ENCODE assay signal across 1 cellular context in genomic region chr12:64404470-64405446, GRCh38.
A peak's percentile ranks its signal among the peaks of the same experiment; 100 is the strongest.
TF ChIP-seq lines count a peak whose summit lies in the region.

No MANE protein-coding gene starts in this region.

TF ChIP-seq in HepG2, 621 proteins besides CTCF, POLR2A, EP300 and RAD21 (continued from another document and continues in another):
- TF ChIP-seq HNF1A (IDR thresholded peaks at IDR 0.05; ENCODE audit: low read depth): no peak
- TF ChIP-seq HNF1A (CRISPR knock-in tag; IDR thresholded peaks at IDR 0.05; ENCODE audit: borderline replicate concordance): no peak
- no peak for TF ChIP-seq KLF11 (CRISPR knock-in tag; IDR thresholded peaks at IDR 0.05)
- peak; percentile 52; the same call in 1 of the 2 replicates for TF ChIP-seq KDM5A (IDR thresholded peaks at IDR 0.05; ENCODE audit: borderline replicate concordance, low read length)
- no peak for TF ChIP-seq GLMP (CRISPR knock-in tag; IDR thresholded peaks at IDR 0.05; ENCODE audit: borderline replicate concordance)
- TF ChIP-seq ZUFSP (CRISPR knock-in tag; IDR thresholded peaks at IDR 0.05; ENCODE audit: borderline replicate concordance): no peak
- TF ChIP-seq KLF16 (CRISPR knock-in tag; IDR thresholded peaks at IDR 0.05): peak in 1 of 2 experiments; percentile 53; a peak in 1 of 4 replicates
- no peak for TF ChIP-seq HBP1 (CRISPR knock-in tag; IDR thresholded peaks at IDR 0.05; ENCODE audit: low read depth)
- TF ChIP-seq ZNF101 (CRISPR knock-in tag; IDR thresholded peaks at IDR 0.05; ENCODE audit: borderline replicate concordance, low read depth): 0 out of 2 replicates have a peak, but pooled peaks have one; percentile 22
- peak; percentile 26; the same call in 1 of the 2 replicates for TF ChIP-seq ELF3 (CRISPR knock-in tag; IDR thresholded peaks at IDR 0.05)
- no peak for TF ChIP-seq SP1 (IDR thresholded peaks at IDR 0.05)
- no peak for TF ChIP-seq SP1 (CRISPR knock-in tag; IDR thresholded peaks at IDR 0.05)
- peak; percentile 63; the same call in 1 of the 2 replicates for TF ChIP-seq MAZ (IDR thresholded peaks at IDR 0.05; ENCODE audit: borderline replicate concordance, low read depth, low read length)
- TF ChIP-seq MAZ (CRISPR knock-in tag; IDR thresholded peaks at IDR 0.05; ENCODE audit: low read depth): peak; percentile 63; the same call in 1 of the 2 replicates
- peak; percentile 38; the same call in 1 of the 2 replicates for TF ChIP-seq HMGXB3 (CRISPR knock-in tag; IDR thresholded peaks at IDR 0.05; ENCODE audit: borderline replicate concordance)
- 0 out of 2 replicates have a peak, but pooled peaks have one; percentile 52 for TF ChIP-seq RNF2 (conservative IDR thresholded peaks at IDR 0.05; ENCODE audit: low read depth)
- peak; percentile 57 for TF ChIP-seq ASH2L (IDR thresholded peaks at IDR 0.05; ENCODE audit: insufficient read length, low read depth, low read length)
- TF ChIP-seq ONECUT2 (CRISPR knock-in tag; IDR thresholded peaks at IDR 0.05): no peak
- no peak for TF ChIP-seq ZBTB49 (CRISPR knock-in tag; IDR thresholded peaks at IDR 0.05; ENCODE audit: borderline replicate concordance)
- TF ChIP-seq TFAP4 (IDR thresholded peaks at IDR 0.05; ENCODE audit: borderline replicate concordance, low read depth): peak; percentile 29; the same call in 1 of the 2 replicates
- no peak for TF ChIP-seq ZNF704 (CRISPR knock-in tag; IDR thresholded peaks at IDR 0.05; ENCODE audit: borderline replicate concordance)
- TF ChIP-seq HIC2 (CRISPR knock-in tag; IDR thresholded peaks at IDR 0.05; ENCODE audit: low read depth): 0 out of 2 replicates have a peak, but pooled peaks have one; percentile 55
- no peak for TF ChIP-seq FOXO1 (CRISPR knock-in tag; IDR thresholded peaks at IDR 0.05)
- no peak for TF ChIP-seq PHB2 (IDR thresholded peaks at IDR 0.05; ENCODE audit: partially characterized antibody)
- TF ChIP-seq ZNF782 (CRISPR knock-in tag; IDR thresholded peaks at IDR 0.05; ENCODE audit: borderline replicate concordance): peak; percentile 82; the same call in 1 of the 2 replicates
- no peak; the same call in 1 of the 2 replicates for TF ChIP-seq PHF21A (CRISPR knock-in tag; IDR thresholded peaks at IDR 0.05)
- no peak; a peak in 1 of 4 replicates for TF ChIP-seq REST (IDR thresholded peaks at IDR 0.05; ENCODE audit: borderline replicate concordance in 1 of 2, low read depth in 1 of 2, low read length in 2 of 2)
- peak; percentile 80 for TF ChIP-seq HDAC1 (CRISPR knock-in tag; IDR thresholded peaks at IDR 0.05)
